1 cellular context compared by ENCODE assay signal in genomic region chr3:73513260-73513659, GRCh38.
TF ChIP-seq lines count a peak whose summit lies in the region.

No MANE protein-coding gene starts in this region.

TF ChIP-seq in HepG2, 621 proteins besides CTCF, POLR2A, EP300 and RAD21 (continued from another document and continues in another):
- no peak for TF ChIP-seq ZBTB49 (CRISPR knock-in tag; IDR thresholded peaks at IDR 0.05; ENCODE audit: borderline replicate concordance)
- no peak for TF ChIP-seq PRDM15 (CRISPR knock-in tag; IDR thresholded peaks at IDR 0.05)
- no peak for TF ChIP-seq MBNL3 (CRISPR knock-in tag; conservative IDR thresholded peaks at IDR 0.05)
- TF ChIP-seq ZSCAN5A (CRISPR knock-in tag; IDR thresholded peaks at IDR 0.05; ENCODE audit: borderline replicate concordance): no peak
- TF ChIP-seq, protein P1, sequence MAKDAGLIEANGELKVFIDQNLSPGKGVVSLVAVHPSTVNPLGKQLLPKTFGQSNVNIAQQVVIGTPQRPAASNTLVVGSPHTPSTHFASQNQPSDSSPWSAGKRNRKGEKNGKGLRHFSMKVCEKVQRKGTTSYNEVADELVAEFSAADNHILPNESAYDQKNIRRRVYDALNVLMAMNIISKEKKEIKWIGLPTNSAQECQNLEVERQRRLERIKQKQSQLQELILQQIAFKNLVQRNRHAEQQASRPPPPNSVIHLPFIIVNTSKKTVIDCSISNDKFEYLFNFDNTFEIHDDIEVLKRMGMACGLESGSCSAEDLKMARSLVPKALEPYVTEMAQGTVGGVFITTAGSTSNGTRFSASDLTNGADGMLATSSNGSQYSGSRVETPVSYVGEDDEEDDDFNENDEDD (CRISPR knock-in tag; IDR thresholded peaks at IDR 0.05; ENCODE audit: borderline replicate concordance): no peak
- TF ChIP-seq ZFP91 (CRISPR knock-in tag; IDR thresholded peaks at IDR 0.05; ENCODE audit: borderline replicate concordance): no peak
- no peak for TF ChIP-seq XRCC5 (optimal IDR thresholded peaks at IDR 0.05; ENCODE audit: low read length)
- no peak for TF ChIP-seq ZBTB1 (CRISPR knock-in tag; IDR thresholded peaks at IDR 0.05; ENCODE audit: borderline replicate concordance)
- TF ChIP-seq TARDBP (CRISPR knock-in tag; IDR thresholded peaks at IDR 0.05): no peak
- TF ChIP-seq, protein P2, sequence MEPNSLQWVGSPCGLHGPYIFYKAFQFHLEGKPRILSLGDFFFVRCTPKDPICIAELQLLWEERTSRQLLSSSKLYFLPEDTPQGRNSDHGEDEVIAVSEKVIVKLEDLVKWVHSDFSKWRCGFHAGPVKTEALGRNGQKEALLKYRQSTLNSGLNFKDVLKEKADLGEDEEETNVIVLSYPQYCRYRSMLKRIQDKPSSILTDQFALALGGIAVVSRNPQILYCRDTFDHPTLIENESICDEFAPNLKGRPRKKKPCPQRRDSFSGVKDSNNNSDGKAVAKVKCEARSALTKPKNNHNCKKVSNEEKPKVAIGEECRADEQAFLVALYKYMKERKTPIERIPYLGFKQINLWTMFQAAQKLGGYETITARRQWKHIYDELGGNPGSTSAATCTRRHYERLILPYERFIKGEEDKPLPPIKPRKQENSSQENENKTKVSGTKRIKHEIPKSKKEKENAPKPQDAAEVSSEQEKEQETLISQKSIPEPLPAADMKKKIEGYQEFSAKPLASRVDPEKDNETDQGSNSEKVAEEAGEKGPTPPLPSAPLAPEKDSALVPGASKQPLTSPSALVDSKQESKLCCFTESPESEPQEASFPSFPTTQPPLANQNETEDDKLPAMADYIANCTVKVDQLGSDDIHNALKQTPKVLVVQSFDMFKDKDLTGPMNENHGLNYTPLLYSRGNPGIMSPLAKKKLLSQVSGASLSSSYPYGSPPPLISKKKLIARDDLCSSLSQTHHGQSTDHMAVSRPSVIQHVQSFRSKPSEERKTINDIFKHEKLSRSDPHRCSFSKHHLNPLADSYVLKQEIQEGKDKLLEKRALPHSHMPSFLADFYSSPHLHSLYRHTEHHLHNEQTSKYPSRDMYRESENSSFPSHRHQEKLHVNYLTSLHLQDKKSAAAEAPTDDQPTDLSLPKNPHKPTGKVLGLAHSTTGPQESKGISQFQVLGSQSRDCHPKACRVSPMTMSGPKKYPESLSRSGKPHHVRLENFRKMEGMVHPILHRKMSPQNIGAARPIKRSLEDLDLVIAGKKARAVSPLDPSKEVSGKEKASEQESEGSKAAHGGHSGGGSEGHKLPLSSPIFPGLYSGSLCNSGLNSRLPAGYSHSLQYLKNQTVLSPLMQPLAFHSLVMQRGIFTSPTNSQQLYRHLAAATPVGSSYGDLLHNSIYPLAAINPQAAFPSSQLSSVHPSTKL (CRISPR knock-in tag; IDR thresholded peaks at IDR 0.05): peak; percentile 25; the same call in 1 of the 2 replicates
- TF ChIP-seq HNF1A (IDR thresholded peaks at IDR 0.05; ENCODE audit: low read depth): peak; percentile 93
- peak; percentile 93 for TF ChIP-seq HNF1A (CRISPR knock-in tag; IDR thresholded peaks at IDR 0.05; ENCODE audit: borderline replicate concordance)
- no peak for TF ChIP-seq EEA1 (CRISPR knock-in tag; IDR thresholded peaks at IDR 0.05; ENCODE audit: borderline replicate concordance)
- TF ChIP-seq, protein P3, sequence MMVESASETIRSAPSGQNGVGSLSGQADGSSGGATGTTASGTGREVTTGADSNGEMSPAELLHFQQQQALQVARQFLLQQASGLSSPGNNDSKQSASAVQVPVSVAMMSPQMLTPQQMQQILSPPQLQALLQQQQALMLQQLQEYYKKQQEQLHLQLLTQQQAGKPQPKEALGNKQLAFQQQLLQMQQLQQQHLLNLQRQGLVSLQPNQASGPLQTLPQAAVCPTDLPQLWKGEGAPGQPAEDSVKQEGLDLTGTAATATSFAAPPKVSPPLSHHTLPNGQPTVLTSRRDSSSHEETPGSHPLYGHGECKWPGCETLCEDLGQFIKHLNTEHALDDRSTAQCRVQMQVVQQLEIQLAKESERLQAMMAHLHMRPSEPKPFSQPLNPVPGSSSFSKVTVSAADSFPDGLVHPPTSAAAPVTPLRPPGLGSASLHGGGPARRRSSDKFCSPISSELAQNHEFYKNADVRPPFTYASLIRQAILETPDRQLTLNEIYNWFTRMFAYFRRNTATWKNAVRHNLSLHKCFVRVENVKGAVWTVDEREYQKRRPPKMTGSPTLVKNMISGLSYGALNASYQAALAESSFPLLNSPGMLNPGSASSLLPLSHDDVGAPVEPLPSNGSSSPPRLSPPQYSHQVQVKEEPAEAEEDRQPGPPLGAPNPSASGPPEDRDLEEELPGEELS (CRISPR knock-in tag; IDR thresholded peaks at IDR 0.05): 0 out of 2 replicates have a peak, but pooled peaks have one; percentile 14
- TF ChIP-seq SYNCRIP (IDR thresholded peaks at IDR 0.05; ENCODE audit: insufficient read depth, low read depth, low read length): no peak
- TF ChIP-seq ETS1 (CRISPR knock-in tag; IDR thresholded peaks at IDR 0.05): no peak
- no peak for TF ChIP-seq ZFP36L1 (CRISPR knock-in tag; IDR thresholded peaks at IDR 0.05)
- no peak for TF ChIP-seq ZNF333 (CRISPR knock-in tag; IDR thresholded peaks at IDR 0.05; ENCODE audit: borderline replicate concordance)
- no peak for TF ChIP-seq ZNF546 (CRISPR knock-in tag; conservative IDR thresholded peaks at IDR 0.05)
- TF ChIP-seq, protein P4, sequence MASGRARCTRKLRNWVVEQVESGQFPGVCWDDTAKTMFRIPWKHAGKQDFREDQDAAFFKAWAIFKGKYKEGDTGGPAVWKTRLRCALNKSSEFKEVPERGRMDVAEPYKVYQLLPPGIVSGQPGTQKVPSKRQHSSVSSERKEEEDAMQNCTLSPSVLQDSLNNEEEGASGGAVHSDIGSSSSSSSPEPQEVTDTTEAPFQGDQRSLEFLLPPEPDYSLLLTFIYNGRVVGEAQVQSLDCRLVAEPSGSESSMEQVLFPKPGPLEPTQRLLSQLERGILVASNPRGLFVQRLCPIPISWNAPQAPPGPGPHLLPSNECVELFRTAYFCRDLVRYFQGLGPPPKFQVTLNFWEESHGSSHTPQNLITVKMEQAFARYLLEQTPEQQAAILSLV (CRISPR knock-in tag; IDR thresholded peaks at IDR 0.05; ENCODE audit: borderline replicate concordance): no peak
- TF ChIP-seq ZNF337 (CRISPR knock-in tag; IDR thresholded peaks at IDR 0.05; ENCODE audit: borderline replicate concordance, low read depth): no peak
- 0 out of 2 replicates have a peak, but pooled peaks have one; percentile 13 for TF ChIP-seq FOXA3 (CRISPR knock-in tag; IDR thresholded peaks at IDR 0.05)
- TF ChIP-seq SETDB1 (CRISPR knock-in tag; IDR thresholded peaks at IDR 0.05; ENCODE audit: borderline replicate concordance): no peak
- peak; percentile 94 for TF ChIP-seq HNRNPUL1 (IDR thresholded peaks at IDR 0.05; ENCODE audit: low read depth, low read length)
- TF ChIP-seq ZNF530 (CRISPR knock-in tag; IDR thresholded peaks at IDR 0.05; ENCODE audit: low read depth): no peak
- no peak for TF ChIP-seq MXD4 (CRISPR knock-in tag; IDR thresholded peaks at IDR 0.05)
